Comparison of ENCODE assay signal across 8 cellular contexts in the genomic region with DNA sequence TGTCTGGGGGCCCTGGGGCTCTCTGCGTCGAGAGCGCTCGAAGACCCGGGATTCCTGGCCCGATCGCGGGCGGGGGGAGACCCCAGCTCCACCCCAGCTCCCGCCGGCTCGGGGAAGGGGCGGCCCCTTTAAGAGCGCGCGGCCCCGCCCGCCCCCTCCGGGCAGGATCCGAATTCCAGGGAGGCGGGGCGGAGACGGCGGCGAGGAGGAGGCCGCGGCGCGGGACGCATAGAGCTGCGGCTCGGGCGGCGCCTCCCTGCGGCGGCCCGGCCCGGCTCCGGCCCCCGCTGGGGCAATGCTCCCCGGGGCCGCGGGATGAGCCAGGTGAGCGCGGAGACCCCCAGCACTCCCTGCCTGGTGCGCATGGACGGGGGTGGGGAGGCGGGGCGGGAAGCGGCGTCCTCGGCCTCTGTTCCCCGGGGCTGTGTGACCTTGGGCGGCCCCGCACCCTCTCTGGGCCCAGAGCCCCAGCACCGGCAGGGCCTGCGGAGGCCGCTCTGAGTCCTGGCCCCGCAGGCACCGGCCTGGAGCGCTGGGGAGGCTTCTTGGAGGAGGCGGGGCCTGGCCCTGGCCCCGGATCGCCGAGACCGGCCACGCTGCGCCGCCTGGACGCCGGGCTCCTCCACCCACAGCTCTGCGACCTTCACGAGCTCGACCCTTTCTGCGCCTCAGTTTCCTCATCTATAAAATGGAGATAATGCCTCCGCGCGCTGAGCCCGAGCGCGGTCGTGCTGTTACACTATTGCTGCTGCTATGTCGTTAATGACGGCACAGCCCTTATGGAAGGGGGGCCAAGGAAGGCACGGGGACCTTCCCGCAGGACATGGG. TPM values are rescaled to one million over a fixed set of nuclear protein-coding genes. Genes with fewer than 3 reads are reported as not detected.
A peak's percentile ranks its signal among the peaks of the same experiment; 100 is the strongest.
DNase-seq lines count a peak whose midpoint lies in the region; ATAC-seq and TF ChIP-seq lines count a peak whose summit lies in the region.

No MANE protein-coding gene starts in this region.

- H3K4me3 ChIP-seq in HUES6 (ENCODE audit: low read depth, low read length) (peak overlapping the region; percentile 71), RWPE2 (ENCODE audit: severe bottlenecking) (peak overlapping the region; percentile 60), mammary epithelial cell (replicated peaks in 1 of 3; ENCODE audit: insufficient read depth in 1 of 3, low read depth in 2 of 3, low read length in 3 of 3) (peak overlapping the region; percentile 57 to 80 (median 73)), iPS-20b (ENCODE audit: low read length) (peak overlapping the region; percentile 73), sigmoid colon (peak overlapping the region; percentile 65 to 94 (median 87))

- CTCF ChIA-PET in mammary epithelial cell (lab: Charles Lee; ENCODE audit: low non-redundant PET): interaction anchor here (0.6 kb wide), 1 partner anchor 422 kb away, joined by 20 read pairs; no protein-coding TSS in a partner anchor

- TF ChIP-seq CTCF in RWPE2 (IDR thresholded peaks at IDR 0.05; ENCODE audit: poor library complexity, severe bottlenecking): no peak
- TF ChIP-seq CTCF in mammary epithelial cell (conservative IDR thresholded peaks at IDR 0.05 in 1 of 2, IDR thresholded peaks at IDR 0.05 in 1 of 2; ENCODE audit: extremely low read depth in 1 of 2, insufficient read depth in 1 of 2, low read depth in 1 of 2, low read length in 2 of 2): no peak
- no peak for TF ChIP-seq CTCF in sigmoid colon (IDR thresholded peaks at IDR 0.05)

- peak; percentile 58 for ATAC-seq in RWPE2 (ENCODE audit: low read depth)
- no peak for ATAC-seq in HG03175 (IDR thresholded peaks at IDR 0.05; ENCODE audit: unreplicated experiment)
- no peak for ATAC-seq in GM21381 (IDR thresholded peaks at IDR 0.05; ENCODE audit: unreplicated experiment)

- peaks cover 29% of the 10 kb centered on the region for H3K4me1 ChIP-seq in HUES6 (ENCODE audit: control insufficient read depth, insufficient read depth, low read length)
- H3K4me1 ChIP-seq in RWPE2 (ENCODE audit: insufficient read depth, poor library complexity, severe bottlenecking): peaks cover 22% of the 10 kb centered on the region
- H3K4me1 ChIP-seq in mammary epithelial cell (ENCODE audit: insufficient read depth, low read length): peaks cover 46% of the 10 kb centered on the region
- no peaks in the 10 kb centered on the region; the same call in 1 of the 2 replicates for H3K4me1 ChIP-seq in iPS-20b (ENCODE audit: insufficient read depth, low read length)
- H3K4me1 ChIP-seq in sigmoid colon: peaks cover 0 to 71% (median 54%) of the 10 kb centered on the region in 4 donors

- TF ChIP-seq POLR2A in sigmoid colon (IDR thresholded peaks at IDR 0.05): no peak

- peak; percentile 94 for DNase-seq in D341Med (ENCODE audit: low spot score)
- no peak for DNase-seq in RWPE2 (ENCODE audit: low spot score)
- peak; percentile 76 for DNase-seq in mammary epithelial cell
- peak; percentile 91 for DNase-seq in sigmoid colon

- dilution Hi-C loops in mammary epithelial cell (cut with HindIII; ENCODE audit: low sequenced_read_pairs): no loop called here

- H3K36me3 ChIP-seq in HUES6 (ENCODE audit: control insufficient read depth, insufficient read depth, low read length) (no peaks in the 10 kb centered on the region), RWPE2 (ENCODE audit: low read depth) (no peaks in the 10 kb centered on the region), mammary epithelial cell (ENCODE audit: insufficient read depth, low read length) (no peaks in the 10 kb centered on the region), iPS-20b (ENCODE audit: insufficient read depth, low read depth, low read length) (no peaks in the 10 kb centered on the region), sigmoid colon (no peaks in the 10 kb centered on the region)

- H3K9ac ChIP-seq in HUES6 (ENCODE audit: low read length): peak overlapping the region; percentile 84
- H3K9ac ChIP-seq in mammary epithelial cell (ENCODE audit: insufficient read depth, low read length): peak overlapping the region; percentile 79
- peak overlapping the region; percentile 65 for H3K9ac ChIP-seq in iPS-20b (ENCODE audit: low read depth, low read length)

- no peaks in the 10 kb centered on the region for H3K27me3 ChIP-seq in HUES6 (ENCODE audit: control insufficient read depth, insufficient read depth, low read length)
- no peaks in the 10 kb centered on the region for H3K27me3 ChIP-seq in RWPE2 (ENCODE audit: insufficient read depth, poor library complexity, severe bottlenecking)
- no peaks in the 10 kb centered on the region for H3K27me3 ChIP-seq in mammary epithelial cell (ENCODE audit: insufficient read depth, low read length)
- peaks cover 8% of the 10 kb centered on the region; the same call in 1 of the 2 replicates for H3K27me3 ChIP-seq in iPS-20b (ENCODE audit: insufficient read depth, low read length)
- H3K27me3 ChIP-seq in sigmoid colon: no peaks in the 10 kb centered on the region

- in situ Hi-C loops in mammary epithelial cell (cut with MboI; ENCODE audit: low sequenced_read_pairs in 2 of 2): no loop called here

- H3K79me2 ChIP-seq in mammary epithelial cell (ENCODE audit: insufficient read depth, low read length): peaks cover 28% of the 10 kb centered on the region

- H3K9me3 ChIP-seq in HUES6 (ENCODE audit: control insufficient read depth, insufficient read depth, low read depth, low read length): no peaks in the 10 kb centered on the region
- H3K9me3 ChIP-seq in RWPE2 (ENCODE audit: severe bottlenecking): no peaks in the 10 kb centered on the region
- no peaks in the 10 kb centered on the region for H3K9me3 ChIP-seq in mammary epithelial cell (replicated peaks; ENCODE audit: insufficient read depth, low read length)
- H3K9me3 ChIP-seq in iPS-20b (ENCODE audit: insufficient read depth, low read depth, low read length): no peaks in the 10 kb centered on the region
- H3K9me3 ChIP-seq in sigmoid colon: no peaks in the 10 kb centered on the region

- H4K20me1 ChIP-seq in mammary epithelial cell (ENCODE audit: insufficient read depth, low read length): no peaks in the 10 kb centered on the region

- peak overlapping the region; percentile 95 for H2AFZ ChIP-seq in mammary epithelial cell (ENCODE audit: low read depth, low read length)

- TF ChIP-seq EP300 in sigmoid colon (IDR thresholded peaks at IDR 0.05): no peak

- peak overlapping the region; percentile 98; the same call in 1 of the 2 replicates for H3K27ac ChIP-seq in HUES6 (ENCODE audit: low read depth, low read length)
- H3K27ac ChIP-seq in RWPE2 (ENCODE audit: poor library complexity, severe bottlenecking): peak overlapping the region; percentile 76
- peak overlapping the region; percentile 57 for H3K27ac ChIP-seq in mammary epithelial cell (ENCODE audit: insufficient read depth, low read depth, low read length)
- no peak overlapping the region for H3K27ac ChIP-seq in iPS-20b (ENCODE audit: low read length)
- H3K27ac ChIP-seq in sigmoid colon: peak overlapping the region; percentile 86 to 94 (median 88)

- H3K4me2 ChIP-seq in mammary epithelial cell (ENCODE audit: insufficient read depth, low read depth, low read length): peak overlapping the region; percentile 98

- intact Hi-C loops in mammary epithelial cell (cut with micrococcal nuclease): loop anchor here (1.0 to 2.0 kb wide), 2 partner anchors 52 to 82 kb away; a partner anchor contains a TSS
- intact Hi-C loops in sigmoid colon (cut with DNase I): loop anchor here (1.0 to 2.0 kb wide), 2 partner anchors 38 to 52 kb away; a partner anchor contains a TSS

- no TSS peak for BruUV-seq in mammary epithelial cell (replicated peaks; lab: Mats Ljungman, UMichigan)

- WGBS in mammary epithelial cell (ENCODE audit: low coverage, missing lambda C conversion rate): 1% methylated on average over 13 of the region's 86 CpGs
- WGBS in sigmoid colon, 2 donors: 2 to 10% methylated on average over 86 of the region's 86 CpGs

RNA-seq across cellular contexts. Expression of a gene that starts 0.6 kb away (rescaled TPM):
- total RNA-seq in mammary epithelial cell (10 to 100 TPM; 15.8 to 29.7 TPM), sigmoid colon (10 to 100 TPM; 14.0 to 25.2 (median 19.3) TPM)
- polyA plus RNA-seq in mammary epithelial cell (27.6 TPM), sigmoid colon (10 to 100 TPM; 12.0 to 27.5 (median 23.8) TPM)
- polyA minus RNA-seq in mammary epithelial cell: 7.9 TPM

RNA-seq across cellular contexts. Expression of a gene that starts 8.5 kb away (rescaled TPM):
- total RNA-seq in mammary epithelial cell (under 1 TPM in 1 of 2 donors, not detected in 1; 0.66 TPM), sigmoid colon (1 to 10 TPM in 2 of 4 donors, under 1 TPM in 2; 0.33 to 1.7 (median 0.92) TPM)
- polyA plus RNA-seq in mammary epithelial cell (not detected), sigmoid colon (1 to 10 TPM in 1 of 3 donors, not detected in 2; 3.0 TPM)
- polyA minus RNA-seq in mammary epithelial cell: not detected

RNA-seq across cellular contexts. Expression of a gene that starts 39.0 kb away (rescaled TPM):
- total RNA-seq in mammary epithelial cell (100 to 1,000 TPM; 164 to 307 TPM), sigmoid colon (100 to 1,000 TPM; 170 to 233 (median 177) TPM)
- polyA plus RNA-seq in mammary epithelial cell (307 TPM), sigmoid colon (100 to 1,000 TPM in 1 of 3 donors, 10 to 100 TPM in 2; 81.4 to 182 (median 83.5) TPM)
- 305 TPM for polyA minus RNA-seq in mammary epithelial cell

RNA-seq across cellular contexts. Expression of a gene that starts 39.3 kb away (rescaled TPM):
- total RNA-seq in mammary epithelial cell (10 to 100 TPM; 18.0 to 25.7 TPM), sigmoid colon (10 to 100 TPM; 16.1 to 20.5 (median 18.0) TPM)
- polyA plus RNA-seq in mammary epithelial cell (14.1 TPM), sigmoid colon (10 to 100 TPM in 1 of 3 donors, 1 to 10 TPM in 2; 5.4 to 40.7 (median 8.3) TPM)
- 5.2 TPM for polyA minus RNA-seq in mammary epithelial cell
